1 cellular context compared by ENCODE assay signal in the genomic region with DNA sequence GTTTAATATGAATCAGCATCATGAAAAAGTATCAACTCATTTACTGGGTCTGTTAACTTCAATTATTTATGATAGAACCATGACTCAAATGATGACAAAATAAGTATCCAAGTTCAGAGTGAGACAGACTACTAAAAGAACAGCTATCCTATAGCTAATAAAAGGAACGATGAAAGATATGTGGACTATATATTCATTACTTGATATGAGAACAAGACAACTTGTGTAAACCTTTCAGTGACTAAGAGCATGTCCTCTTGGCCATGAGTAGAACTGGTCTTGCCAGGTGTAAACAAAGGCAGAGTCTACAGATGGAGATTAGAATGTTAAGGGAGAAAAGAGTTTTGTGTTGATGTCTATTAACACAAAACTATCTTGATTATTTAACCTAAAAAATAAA.
TF ChIP-seq lines count a peak whose summit lies in the region.

No MANE protein-coding gene starts in this region.

TF ChIP-seq in GM23338, 12 proteins besides CTCF, POLR2A, EP300 and RAD21:
- TF ChIP-seq, protein P1, sequence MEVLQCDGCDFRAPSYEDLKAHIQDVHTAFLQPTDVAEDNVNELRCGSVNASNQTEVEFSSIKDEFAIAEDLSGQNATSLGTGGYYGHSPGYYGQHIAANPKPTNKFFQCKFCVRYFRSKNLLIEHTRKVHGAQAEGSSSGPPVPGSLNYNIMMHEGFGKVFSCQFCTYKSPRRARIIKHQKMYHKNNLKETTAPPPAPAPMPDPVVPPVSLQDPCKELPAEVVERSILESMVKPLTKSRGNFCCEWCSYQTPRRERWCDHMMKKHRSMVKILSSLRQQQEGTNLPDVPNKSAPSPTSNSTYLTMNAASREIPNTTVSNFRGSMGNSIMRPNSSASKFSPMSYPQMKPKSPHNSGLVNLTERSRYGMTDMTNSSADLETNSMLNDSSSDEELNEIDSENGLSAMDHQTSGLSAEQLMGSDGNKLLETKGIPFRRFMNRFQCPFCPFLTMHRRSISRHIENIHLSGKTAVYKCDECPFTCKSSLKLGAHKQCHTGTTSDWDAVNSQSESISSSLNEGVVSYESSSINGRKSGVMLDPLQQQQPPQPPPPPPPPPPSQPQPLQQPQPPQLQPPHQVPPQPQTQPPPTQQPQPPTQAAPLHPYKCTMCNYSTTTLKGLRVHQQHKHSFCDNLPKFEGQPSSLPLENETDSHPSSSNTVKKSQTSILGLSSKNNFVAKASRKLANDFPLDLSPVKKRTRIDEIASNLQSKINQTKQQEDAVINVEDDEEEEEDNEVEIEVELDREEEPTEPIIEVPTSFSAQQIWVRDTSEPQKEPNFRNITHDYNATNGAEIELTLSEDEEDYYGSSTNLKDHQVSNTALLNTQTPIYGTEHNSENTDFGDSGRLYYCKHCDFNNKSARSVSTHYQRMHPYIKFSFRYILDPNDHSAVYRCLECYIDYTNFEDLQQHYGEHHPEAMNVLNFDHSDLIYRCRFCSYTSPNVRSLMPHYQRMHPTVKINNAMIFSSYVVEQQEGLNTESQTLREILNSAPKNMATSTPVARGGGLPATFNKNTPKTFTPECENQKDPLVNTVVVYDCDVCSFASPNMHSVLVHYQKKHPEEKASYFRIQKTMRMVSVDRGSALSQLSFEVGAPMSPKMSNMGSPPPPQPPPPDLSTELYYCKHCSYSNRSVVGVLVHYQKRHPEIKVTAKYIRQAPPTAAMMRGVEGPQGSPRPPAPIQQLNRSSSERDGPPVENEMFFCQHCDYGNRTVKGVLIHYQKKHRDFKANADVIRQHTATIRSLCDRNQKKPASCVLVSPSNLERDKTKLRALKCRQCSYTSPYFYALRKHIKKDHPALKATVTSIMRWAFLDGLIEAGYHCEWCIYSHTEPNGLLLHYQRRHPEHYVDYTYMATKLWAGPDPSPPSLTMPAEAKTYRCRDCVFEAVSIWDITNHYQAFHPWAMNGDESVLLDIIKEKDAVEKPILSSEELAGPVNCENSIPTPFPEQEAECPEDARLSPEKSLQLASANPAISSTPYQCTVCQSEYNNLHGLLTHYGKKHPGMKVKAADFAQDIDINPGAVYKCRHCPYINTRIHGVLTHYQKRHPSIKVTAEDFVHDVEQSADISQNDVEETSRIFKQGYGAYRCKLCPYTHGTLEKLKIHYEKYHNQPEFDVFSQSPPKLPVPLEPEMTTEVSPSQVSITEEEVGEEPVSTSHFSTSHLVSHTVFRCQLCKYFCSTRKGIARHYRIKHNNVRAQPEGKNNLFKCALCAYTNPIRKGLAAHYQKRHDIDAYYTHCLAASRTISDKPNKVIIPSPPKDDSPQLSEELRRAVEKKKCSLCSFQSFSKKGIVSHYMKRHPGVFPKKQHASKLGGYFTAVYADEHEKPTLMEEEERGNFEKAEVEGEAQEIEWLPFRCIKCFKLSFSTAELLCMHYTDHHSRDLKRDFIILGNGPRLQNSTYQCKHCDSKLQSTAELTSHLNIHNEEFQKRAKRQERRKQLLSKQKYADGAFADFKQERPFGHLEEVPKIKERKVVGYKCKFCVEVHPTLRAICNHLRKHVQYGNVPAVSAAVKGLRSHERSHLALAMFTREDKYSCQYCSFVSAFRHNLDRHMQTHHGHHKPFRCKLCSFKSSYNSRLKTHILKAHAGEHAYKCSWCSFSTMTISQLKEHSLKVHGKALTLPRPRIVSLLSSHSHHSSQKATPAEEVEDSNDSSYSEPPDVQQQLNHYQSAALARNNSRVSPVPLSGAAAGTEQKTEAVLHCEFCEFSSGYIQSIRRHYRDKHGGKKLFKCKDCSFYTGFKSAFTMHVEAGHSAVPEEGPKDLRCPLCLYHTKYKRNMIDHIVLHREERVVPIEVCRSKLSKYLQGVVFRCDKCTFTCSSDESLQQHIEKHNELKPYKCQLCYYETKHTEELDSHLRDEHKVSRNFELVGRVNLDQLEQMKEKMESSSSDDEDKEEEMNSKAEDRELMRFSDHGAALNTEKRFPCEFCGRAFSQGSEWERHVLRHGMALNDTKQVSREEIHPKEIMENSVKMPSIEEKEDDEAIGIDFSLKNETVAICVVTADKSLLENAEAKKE (CRISPR knock-in tag; IDR thresholded peaks at IDR 0.05), result peak; percentile 48; the same call in 1 of the 2 replicates
- no peak for TF ChIP-seq CREB1 (CRISPR knock-in tag; IDR thresholded peaks at IDR 0.05; ENCODE audit: low read depth)
- TF ChIP-seq STAT1 (IDR thresholded peaks at IDR 0.05; ENCODE audit: unreplicated experiment), result no peak
